2 cellular contexts compared by ENCODE assay signal in the genomic region with DNA sequence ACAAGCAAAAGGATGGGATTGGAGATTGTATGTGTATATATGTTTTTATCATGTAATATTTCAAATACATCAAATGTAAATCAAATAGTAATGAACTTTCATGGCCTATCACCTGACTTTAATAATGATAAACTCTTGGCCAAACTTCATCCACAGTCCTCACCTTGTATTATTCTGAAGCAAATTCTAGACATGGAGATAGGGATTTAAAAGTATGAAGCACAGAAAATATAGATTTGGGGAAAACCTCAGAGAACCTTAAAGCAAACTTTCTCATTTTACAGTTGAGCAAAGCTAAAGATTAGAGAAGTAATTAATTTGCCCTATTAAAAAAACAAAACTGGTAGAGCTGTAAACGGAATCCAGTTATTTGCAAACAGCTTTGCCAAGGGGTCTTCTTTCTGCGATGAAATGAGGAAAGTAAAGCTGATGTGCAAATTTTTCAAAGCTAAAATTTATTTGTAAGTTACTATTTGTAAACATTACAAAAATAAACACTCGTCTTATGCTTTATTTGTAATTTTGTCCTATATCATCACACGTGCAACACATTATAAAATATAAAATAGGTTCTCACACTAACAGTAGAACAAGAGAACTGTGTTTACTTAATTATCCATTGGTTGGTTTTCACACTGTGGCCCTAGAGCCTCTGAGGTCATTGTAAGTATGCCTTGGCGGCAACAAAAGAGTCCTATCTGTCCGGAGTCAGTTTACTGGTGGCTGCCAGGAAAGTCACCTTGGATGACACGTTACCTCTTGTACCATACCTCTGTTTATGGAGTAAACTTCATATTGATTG.
TF ChIP-seq lines count a peak whose summit lies in the region.

No MANE protein-coding gene starts in this region.

TF ChIP-seq in GM23338, 12 proteins besides CTCF, POLR2A, EP300 and RAD21:
- TF ChIP-seq, protein P1, sequence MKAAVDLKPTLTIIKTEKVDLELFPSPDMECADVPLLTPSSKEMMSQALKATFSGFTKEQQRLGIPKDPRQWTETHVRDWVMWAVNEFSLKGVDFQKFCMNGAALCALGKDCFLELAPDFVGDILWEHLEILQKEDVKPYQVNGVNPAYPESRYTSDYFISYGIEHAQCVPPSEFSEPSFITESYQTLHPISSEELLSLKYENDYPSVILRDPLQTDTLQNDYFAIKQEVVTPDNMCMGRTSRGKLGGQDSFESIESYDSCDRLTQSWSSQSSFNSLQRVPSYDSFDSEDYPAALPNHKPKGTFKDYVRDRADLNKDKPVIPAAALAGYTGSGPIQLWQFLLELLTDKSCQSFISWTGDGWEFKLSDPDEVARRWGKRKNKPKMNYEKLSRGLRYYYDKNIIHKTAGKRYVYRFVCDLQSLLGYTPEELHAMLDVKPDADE (IDR thresholded peaks at IDR 0.05), result no peak
- no peak for TF ChIP-seq CREB1 (CRISPR knock-in tag; IDR thresholded peaks at IDR 0.05; ENCODE audit: low read depth)

TF ChIP-seq in K562, 482 proteins besides CTCF, POLR2A, EP300 and RAD21 (continues in another document):
- TF ChIP-seq, protein P2, sequence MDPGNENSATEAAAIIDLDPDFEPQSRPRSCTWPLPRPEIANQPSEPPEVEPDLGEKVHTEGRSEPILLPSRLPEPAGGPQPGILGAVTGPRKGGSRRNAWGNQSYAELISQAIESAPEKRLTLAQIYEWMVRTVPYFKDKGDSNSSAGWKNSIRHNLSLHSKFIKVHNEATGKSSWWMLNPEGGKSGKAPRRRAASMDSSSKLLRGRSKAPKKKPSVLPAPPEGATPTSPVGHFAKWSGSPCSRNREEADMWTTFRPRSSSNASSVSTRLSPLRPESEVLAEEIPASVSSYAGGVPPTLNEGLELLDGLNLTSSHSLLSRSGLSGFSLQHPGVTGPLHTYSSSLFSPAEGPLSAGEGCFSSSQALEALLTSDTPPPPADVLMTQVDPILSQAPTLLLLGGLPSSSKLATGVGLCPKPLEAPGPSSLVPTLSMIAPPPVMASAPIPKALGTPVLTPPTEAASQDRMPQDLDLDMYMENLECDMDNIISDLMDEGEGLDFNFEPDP (CRISPR knock-in tag; IDR thresholded peaks at IDR 0.05), result no peak
- TF ChIP-seq CBX2 (IDR thresholded peaks at IDR 0.05; ENCODE audit: insufficient read depth, low read length, poor library complexity, severe bottlenecking), result no peak
- TF ChIP-seq, protein P3, sequence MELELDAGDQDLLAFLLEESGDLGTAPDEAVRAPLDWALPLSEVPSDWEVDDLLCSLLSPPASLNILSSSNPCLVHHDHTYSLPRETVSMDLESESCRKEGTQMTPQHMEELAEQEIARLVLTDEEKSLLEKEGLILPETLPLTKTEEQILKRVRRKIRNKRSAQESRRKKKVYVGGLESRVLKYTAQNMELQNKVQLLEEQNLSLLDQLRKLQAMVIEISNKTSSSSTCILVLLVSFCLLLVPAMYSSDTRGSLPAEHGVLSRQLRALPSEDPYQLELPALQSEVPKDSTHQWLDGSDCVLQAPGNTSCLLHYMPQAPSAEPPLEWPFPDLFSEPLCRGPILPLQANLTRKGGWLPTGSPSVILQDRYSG (tag; conservative IDR thresholded peaks at IDR 0.05; ENCODE audit: low read depth), result peak; percentile 72; the same call in 1 of the 2 replicates
- TF ChIP-seq HMG20A (CRISPR knock-in tag; conservative IDR thresholded peaks at IDR 0.05), result 0 out of 2 replicates have a peak, but pooled peaks have one; percentile 27
- TF ChIP-seq CXXC5 (CRISPR knock-in tag; IDR thresholded peaks at IDR 0.05), result peak; percentile 26; the same call in 1 of the 2 replicates
- TF ChIP-seq E2F3 (CRISPR knock-in tag; IDR thresholded peaks at IDR 0.05), result no peak
- TF ChIP-seq ZNF76 (CRISPR knock-in tag; IDR thresholded peaks at IDR 0.05; ENCODE audit: borderline replicate concordance), result no peak
- TF ChIP-seq ZNF124 (CRISPR knock-in tag; IDR thresholded peaks at IDR 0.05), result no peak
- 0 out of 2 replicates have a peak, but pooled peaks have one; percentile 24 for TF ChIP-seq ZNF316 (IDR thresholded peaks at IDR 0.05)
- TF ChIP-seq SMARCB1 (IDR thresholded peaks at IDR 0.05; ENCODE audit: insufficient read length, low read depth), result no peak
- peak; percentile 72 for TF ChIP-seq ZNF589 (CRISPR knock-in tag; IDR thresholded peaks at IDR 0.05; ENCODE audit: low read depth)
- TF ChIP-seq HDGF (IDR thresholded peaks at IDR 0.05), result no peak
- TF ChIP-seq, protein P4, sequence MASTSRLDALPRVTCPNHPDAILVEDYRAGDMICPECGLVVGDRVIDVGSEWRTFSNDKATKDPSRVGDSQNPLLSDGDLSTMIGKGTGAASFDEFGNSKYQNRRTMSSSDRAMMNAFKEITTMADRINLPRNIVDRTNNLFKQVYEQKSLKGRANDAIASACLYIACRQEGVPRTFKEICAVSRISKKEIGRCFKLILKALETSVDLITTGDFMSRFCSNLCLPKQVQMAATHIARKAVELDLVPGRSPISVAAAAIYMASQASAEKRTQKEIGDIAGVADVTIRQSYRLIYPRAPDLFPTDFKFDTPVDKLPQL (IDR thresholded peaks at IDR 0.05; ENCODE audit: extremely low read depth, insufficient read length), result peak; percentile 82
- TF ChIP-seq, protein P5, sequence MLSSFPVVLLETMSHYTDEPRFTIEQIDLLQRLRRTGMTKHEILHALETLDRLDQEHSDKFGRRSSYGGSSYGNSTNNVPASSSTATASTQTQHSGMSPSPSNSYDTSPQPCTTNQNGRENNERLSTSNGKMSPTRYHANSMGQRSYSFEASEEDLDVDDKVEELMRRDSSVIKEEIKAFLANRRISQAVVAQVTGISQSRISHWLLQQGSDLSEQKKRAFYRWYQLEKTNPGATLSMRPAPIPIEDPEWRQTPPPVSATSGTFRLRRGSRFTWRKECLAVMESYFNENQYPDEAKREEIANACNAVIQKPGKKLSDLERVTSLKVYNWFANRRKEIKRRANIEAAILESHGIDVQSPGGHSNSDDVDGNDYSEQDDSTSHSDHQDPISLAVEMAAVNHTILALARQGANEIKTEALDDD (IDR thresholded peaks at IDR 0.05), result no peak; the same call in none of the 2 replicates
- TF ChIP-seq, protein P6, sequence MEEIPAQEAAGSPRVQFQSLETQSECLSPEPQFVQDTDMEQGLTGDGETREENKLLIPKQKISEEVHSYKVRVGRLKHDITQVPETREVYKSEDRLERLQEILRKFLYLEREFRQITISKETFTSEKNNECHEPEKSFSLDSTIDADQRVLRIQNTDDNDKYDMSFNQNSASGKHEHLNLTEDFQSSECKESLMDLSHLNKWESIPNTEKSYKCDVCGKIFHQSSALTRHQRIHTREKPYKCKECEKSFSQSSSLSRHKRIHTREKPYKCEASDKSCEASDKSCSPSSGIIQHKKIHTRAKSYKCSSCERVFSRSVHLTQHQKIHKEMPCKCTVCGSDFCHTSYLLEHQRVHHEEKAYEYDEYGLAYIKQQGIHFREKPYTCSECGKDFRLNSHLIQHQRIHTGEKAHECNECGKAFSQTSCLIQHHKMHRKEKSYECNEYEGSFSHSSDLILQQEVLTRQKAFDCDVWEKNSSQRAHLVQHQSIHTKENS (CRISPR knock-in tag; IDR thresholded peaks at IDR 0.05), result no peak
- TF ChIP-seq EP400 (IDR thresholded peaks at IDR 0.05), result 0 out of 2 replicates have a peak, but pooled peaks have one; percentile 7
- no peak for TF ChIP-seq HLTF (IDR thresholded peaks at IDR 0.05)
- peak; percentile 35; the same call in 1 of the 2 replicates for TF ChIP-seq NR2C1 (IDR thresholded peaks at IDR 0.05)
- TF ChIP-seq NR2C1 (tag; IDR thresholded peaks at IDR 0.05), result peak; percentile 43; the same call in 1 of the 2 replicates
- no peak for TF ChIP-seq HDAC8 (tag; IDR thresholded peaks at IDR 0.05)
- 0 out of 2 replicates have a peak, but pooled peaks have one; percentile 14 for TF ChIP-seq PTTG1 (tag; IDR thresholded peaks at IDR 0.05; ENCODE audit: low read depth)
- TF ChIP-seq FOXK2 (conservative IDR thresholded peaks at IDR 0.05 in 1 of 2, IDR thresholded peaks at IDR 0.05 in 1 of 2; ENCODE audit: low read depth in 2 of 2), result peak; percentile 55 to 79
- no peak for TF ChIP-seq ZC3H11A (IDR thresholded peaks at IDR 0.05; ENCODE audit: low read depth, low read length)
- 0 out of 2 replicates have a peak, but pooled peaks have one; percentile 57 for TF ChIP-seq ZNF140 (CRISPR knock-in tag; IDR thresholded peaks at IDR 0.05)
- TF ChIP-seq RBFOX2 (IDR thresholded peaks at IDR 0.05; ENCODE audit: low read depth, low read length), result peak; percentile 59
- peak; percentile 26; the same call in 1 of the 2 replicates for TF ChIP-seq NCOR1 (IDR thresholded peaks at IDR 0.05)
- TF ChIP-seq ZFX (CRISPR knock-in tag; IDR thresholded peaks at IDR 0.05), result no peak
- 0 out of 2 replicates have a peak, but pooled peaks have one; percentile 14 for TF ChIP-seq POLR2G (IDR thresholded peaks at IDR 0.05; ENCODE audit: low read depth, low read length)
- no peak for TF ChIP-seq ZSCAN32 (CRISPR knock-in tag; IDR thresholded peaks at IDR 0.05)
- peak; percentile 74 for TF ChIP-seq ATF7 (IDR thresholded peaks at IDR 0.05)
- peak; percentile 49 for TF ChIP-seq NFIC (IDR thresholded peaks at IDR 0.05)
- TF ChIP-seq, protein P7, sequence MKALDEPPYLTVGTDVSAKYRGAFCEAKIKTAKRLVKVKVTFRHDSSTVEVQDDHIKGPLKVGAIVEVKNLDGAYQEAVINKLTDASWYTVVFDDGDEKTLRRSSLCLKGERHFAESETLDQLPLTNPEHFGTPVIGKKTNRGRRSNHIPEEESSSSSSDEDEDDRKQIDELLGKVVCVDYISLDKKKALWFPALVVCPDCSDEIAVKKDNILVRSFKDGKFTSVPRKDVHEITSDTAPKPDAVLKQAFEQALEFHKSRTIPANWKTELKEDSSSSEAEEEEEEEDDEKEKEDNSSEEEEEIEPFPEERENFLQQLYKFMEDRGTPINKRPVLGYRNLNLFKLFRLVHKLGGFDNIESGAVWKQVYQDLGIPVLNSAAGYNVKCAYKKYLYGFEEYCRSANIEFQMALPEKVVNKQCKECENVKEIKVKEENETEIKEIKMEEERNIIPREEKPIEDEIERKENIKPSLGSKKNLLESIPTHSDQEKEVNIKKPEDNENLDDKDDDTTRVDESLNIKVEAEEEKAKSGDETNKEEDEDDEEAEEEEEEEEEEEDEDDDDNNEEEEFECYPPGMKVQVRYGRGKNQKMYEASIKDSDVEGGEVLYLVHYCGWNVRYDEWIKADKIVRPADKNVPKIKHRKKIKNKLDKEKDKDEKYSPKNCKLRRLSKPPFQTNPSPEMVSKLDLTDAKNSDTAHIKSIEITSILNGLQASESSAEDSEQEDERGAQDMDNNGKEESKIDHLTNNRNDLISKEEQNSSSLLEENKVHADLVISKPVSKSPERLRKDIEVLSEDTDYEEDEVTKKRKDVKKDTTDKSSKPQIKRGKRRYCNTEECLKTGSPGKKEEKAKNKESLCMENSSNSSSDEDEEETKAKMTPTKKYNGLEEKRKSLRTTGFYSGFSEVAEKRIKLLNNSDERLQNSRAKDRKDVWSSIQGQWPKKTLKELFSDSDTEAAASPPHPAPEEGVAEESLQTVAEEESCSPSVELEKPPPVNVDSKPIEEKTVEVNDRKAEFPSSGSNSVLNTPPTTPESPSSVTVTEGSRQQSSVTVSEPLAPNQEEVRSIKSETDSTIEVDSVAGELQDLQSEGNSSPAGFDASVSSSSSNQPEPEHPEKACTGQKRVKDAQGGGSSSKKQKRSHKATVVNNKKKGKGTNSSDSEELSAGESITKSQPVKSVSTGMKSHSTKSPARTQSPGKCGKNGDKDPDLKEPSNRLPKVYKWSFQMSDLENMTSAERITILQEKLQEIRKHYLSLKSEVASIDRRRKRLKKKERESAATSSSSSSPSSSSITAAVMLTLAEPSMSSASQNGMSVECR (CRISPR knock-in tag; IDR thresholded peaks at IDR 0.05), result no peak
- TF ChIP-seq, protein P8, sequence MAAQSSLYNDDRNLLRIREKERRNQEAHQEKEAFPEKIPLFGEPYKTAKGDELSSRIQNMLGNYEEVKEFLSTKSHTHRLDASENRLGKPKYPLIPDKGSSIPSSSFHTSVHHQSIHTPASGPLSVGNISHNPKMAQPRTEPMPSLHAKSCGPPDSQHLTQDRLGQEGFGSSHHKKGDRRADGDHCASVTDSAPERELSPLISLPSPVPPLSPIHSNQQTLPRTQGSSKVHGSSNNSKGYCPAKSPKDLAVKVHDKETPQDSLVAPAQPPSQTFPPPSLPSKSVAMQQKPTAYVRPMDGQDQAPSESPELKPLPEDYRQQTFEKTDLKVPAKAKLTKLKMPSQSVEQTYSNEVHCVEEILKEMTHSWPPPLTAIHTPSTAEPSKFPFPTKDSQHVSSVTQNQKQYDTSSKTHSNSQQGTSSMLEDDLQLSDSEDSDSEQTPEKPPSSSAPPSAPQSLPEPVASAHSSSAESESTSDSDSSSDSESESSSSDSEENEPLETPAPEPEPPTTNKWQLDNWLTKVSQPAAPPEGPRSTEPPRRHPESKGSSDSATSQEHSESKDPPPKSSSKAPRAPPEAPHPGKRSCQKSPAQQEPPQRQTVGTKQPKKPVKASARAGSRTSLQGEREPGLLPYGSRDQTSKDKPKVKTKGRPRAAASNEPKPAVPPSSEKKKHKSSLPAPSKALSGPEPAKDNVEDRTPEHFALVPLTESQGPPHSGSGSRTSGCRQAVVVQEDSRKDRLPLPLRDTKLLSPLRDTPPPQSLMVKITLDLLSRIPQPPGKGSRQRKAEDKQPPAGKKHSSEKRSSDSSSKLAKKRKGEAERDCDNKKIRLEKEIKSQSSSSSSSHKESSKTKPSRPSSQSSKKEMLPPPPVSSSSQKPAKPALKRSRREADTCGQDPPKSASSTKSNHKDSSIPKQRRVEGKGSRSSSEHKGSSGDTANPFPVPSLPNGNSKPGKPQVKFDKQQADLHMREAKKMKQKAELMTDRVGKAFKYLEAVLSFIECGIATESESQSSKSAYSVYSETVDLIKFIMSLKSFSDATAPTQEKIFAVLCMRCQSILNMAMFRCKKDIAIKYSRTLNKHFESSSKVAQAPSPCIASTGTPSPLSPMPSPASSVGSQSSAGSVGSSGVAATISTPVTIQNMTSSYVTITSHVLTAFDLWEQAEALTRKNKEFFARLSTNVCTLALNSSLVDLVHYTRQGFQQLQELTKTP (IDR thresholded peaks at IDR 0.05; ENCODE audit: low read depth in 1 of 2, partially characterized antibody in 2 of 2), result peak in 1 of 2 experiments; percentile 41
- TF ChIP-seq MTA3 (IDR thresholded peaks at IDR 0.05; ENCODE audit: borderline replicate concordance), result peak; percentile 57; the same call in 1 of the 2 replicates
- 0 out of 2 replicates have a peak, but pooled peaks have one; percentile 18 for TF ChIP-seq ARID1B (IDR thresholded peaks at IDR 0.05)
- TF ChIP-seq GTF2F1 (IDR thresholded peaks at IDR 0.05; ENCODE audit: low read depth, low read length), result peak; percentile 82
- no peak for TF ChIP-seq ZNF561 (CRISPR knock-in tag; conservative IDR thresholded peaks at IDR 0.05)
- TF ChIP-seq HCFC1 (IDR thresholded peaks at IDR 0.05; ENCODE audit: low read depth, low read length), result no peak
- peak; percentile 89 for TF ChIP-seq POLR2AphosphoS5 (IDR thresholded peaks at IDR 0.05; ENCODE audit: control insufficient read depth, insufficient read depth, low read depth, low read length)
- TF ChIP-seq, protein P9, sequence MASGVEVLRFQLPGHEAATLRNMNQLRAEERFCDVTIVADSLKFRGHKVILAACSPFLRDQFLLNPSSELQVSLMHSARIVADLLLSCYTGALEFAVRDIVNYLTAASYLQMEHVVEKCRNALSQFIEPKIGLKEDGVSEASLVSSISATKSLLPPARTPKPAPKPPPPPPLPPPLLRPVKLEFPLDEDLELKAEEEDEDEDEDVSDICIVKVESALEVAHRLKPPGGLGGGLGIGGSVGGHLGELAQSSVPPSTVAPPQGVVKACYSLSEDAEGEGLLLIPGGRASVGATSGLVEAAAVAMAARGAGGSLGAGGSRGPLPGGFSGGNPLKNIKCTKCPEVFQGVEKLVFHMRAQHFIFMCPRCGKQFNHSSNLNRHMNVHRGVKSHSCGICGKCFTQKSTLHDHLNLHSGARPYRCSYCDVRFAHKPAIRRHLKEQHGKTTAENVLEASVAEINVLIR (CRISPR knock-in tag; IDR thresholded peaks at IDR 0.05), result no peak
- no peak for TF ChIP-seq ZNF695 (CRISPR knock-in tag; IDR thresholded peaks at IDR 0.05)
- TF ChIP-seq SMARCA5 (IDR thresholded peaks at IDR 0.05), result no peak
